ENCODE assay signal across 27 cellular contexts in genomic region chr5:31135542-31135941, GRCh38. TPM values are rescaled to one million over a fixed set of nuclear protein-coding genes. Genes with fewer than 3 reads are reported as not detected.
"Had no signal": no experiment of that assay in that cellular context is flagged by ENCODE, and none has a peak within 500 bp of the region (broad histone marks: within the 10 kb centered on the region; RNA-seq: fewer than 3 reads in every experiment).

No MANE protein-coding gene starts in this region.

- H3K27me3 ChIP-seq: neutrophil, ovary, right lobe of liver, sigmoid colon, stomach, suprapubic skin, testis, tibial artery, transverse colon, upper lobe of right lung, uterus had no signal

- DNase-seq: naive thymus-derived CD8-positive, alpha-beta T cell; nephron progenitor cell; nucleus accumbens; ovary; posterior cingulate gyrus; psoas muscle; right cardiac atrium; right lobe of liver; sigmoid colon; small intestine; stimulated activated CD4-positive, alpha-beta T cell treated with anti-CD3 and anti-CD28 coated beads, Interleukin-15, amount 100 ng/mL, for 24 hours; stimulated activated CD4-positive, alpha-beta T cell treated with anti-CD3 and anti-CD28 coated beads, Interleukin-2, amount 100 ng/mL, for 24 hours; stimulated activated CD4-positive, alpha-beta T cell treated with anti-CD3 and anti-CD28 coated beads, Interleukin-2, amount 100 ng/mL, for 48 hours; stimulated activated CD4-positive, alpha-beta T cell treated with anti-CD3 and anti-CD28 coated beads, Interleukin-4, amount 100 ng/mL, for 24 hours; stimulated activated naive B cell treated with anti-CD40 and anti-IgM and Interleukin-4, amounts not matched to agents 10 μg/mL and 1 μg/mL and 100 μg/mL, for 72 hours; stimulated activated naive CD4-positive, alpha-beta T cell treated with Interleukin-2 at 50 U/mL for 16 hours; stomach; testis; tibial artery; transverse colon; upper lobe of right lung; uterus had no signal

- H3K36me3 ChIP-seq: neutrophil, ovary, right lobe of liver, sigmoid colon, stomach, suprapubic skin, tibial artery, transverse colon, upper lobe of right lung, uterus had no signal

- H3K4me1 ChIP-seq: parathyroid adenoma, psoas muscle, right lobe of liver, stomach, suprapubic skin, testis, tibial artery, transverse colon, upper lobe of right lung, uterus had no signal

- H3K27ac ChIP-seq: neutrophil, ovary, parathyroid adenoma, psoas muscle, right lobe of liver, sigmoid colon, stomach, suprapubic skin, testis, tibial artery, transverse colon, upper lobe of right lung, uterus had no signal

- H3K4me3 ChIP-seq: ovary, psoas muscle, right lobe of liver, sigmoid colon, stomach, suprapubic skin, testis, tibial artery, transverse colon, upper lobe of right lung, uterus had no signal

- ATAC-seq: naive thymus-derived CD8-positive, alpha-beta T cell; natural killer cell treated with Interleukin-12 subunit alpha and Interleukin-12 subunit beta and Interleukin-15 and Interleukin-18, amount 100 ng/mL, for 72 hours; psoas muscle; right cardiac atrium; right lobe of liver; stimulated activated effector memory CD8-positive, alpha-beta T cell treated with anti-CD3 and anti-CD28 coated beads, Interleukin-12 subunit alpha, Interleukin-12 subunit beta, amount 100 ng/mL, for 72 hours; stimulated activated naive B cell treated with anti-CD40 and anti-IgM and Interleukin-4, amounts not matched to agents 10 μg/mL and 1 μg/mL and 100 μg/mL, for 72 hours; upper lobe of right lung had no signal

- H3K9me3 ChIP-seq: neutrophil, ovary, psoas muscle, right lobe of liver, sigmoid colon, stomach, suprapubic skin, testis, tibial artery, transverse colon, upper lobe of right lung, uterus had no signal

RNA-seq across cellular contexts. Expression of gene CDH6, which starts 57.9 kb away (rescaled TPM):
- total RNA-seq: naive thymus-derived CD8-positive, alpha-beta T cell; natural killer cell treated with Interleukin-12 subunit alpha and Interleukin-12 subunit beta and Interleukin-15 and Interleukin-18, amount 100 ng/mL, for 72 hours had no signal
